30 cellular contexts compared by ENCODE assay signal in the genomic region with DNA sequence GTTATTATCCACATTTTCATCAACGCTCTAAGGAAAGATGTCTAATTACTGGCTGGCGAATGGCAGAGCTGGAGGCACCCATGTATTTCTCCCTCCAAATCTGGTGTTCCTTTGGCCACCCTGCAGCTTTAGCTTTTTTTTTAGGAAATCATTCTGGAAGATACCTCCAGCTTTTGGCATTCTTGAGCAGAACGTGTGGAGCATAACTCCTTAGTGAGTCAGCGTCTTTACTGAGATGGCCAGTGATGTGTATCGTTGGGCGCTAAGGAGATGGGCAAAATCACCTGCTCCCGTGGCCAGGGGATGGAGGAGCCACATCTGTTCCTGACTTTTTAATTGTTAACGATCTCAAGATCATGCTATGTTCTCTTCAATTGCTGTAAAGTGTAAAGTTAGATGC. TPM values are rescaled to one million over a fixed set of nuclear protein-coding genes. Genes with fewer than 3 reads are reported as not detected.
"Had no signal": no experiment of that assay in that cellular context is flagged by ENCODE, and none has a peak within 500 bp of the region (broad histone marks: within the 10 kb centered on the region; RNA-seq: fewer than 3 reads in every experiment).

No MANE protein-coding gene starts in this region.

- H3K27ac Mint-ChIP-seq: activated naive CD4-positive, alpha-beta T cell treated with anti-CD3 and anti-CD28 coated beads, Interleukin-2, amount 10 ng/mL, durations not matched to agents 7 days and 5 days; activated naive CD8-positive, alpha-beta T cell treated with anti-CD3 and anti-CD28 coated beads, Interleukin-2, amount 50 U/mL, for 24 hours; mesothelial cell of epicardium; naive B cell; nephron progenitor cell; progenitor cell of endocrine pancreas; stimulated activated effector memory CD8-positive, alpha-beta T cell treated with anti-CD3 and anti-CD28 coated beads, Interleukin-12 subunit alpha, Interleukin-12 subunit beta, amount 100 ng/mL, for 72 hours had no signal

- H3K27me3 Mint-ChIP-seq: activated naive CD4-positive, alpha-beta T cell treated with anti-CD3 and anti-CD28 coated beads, Interleukin-2, amount 10 ng/mL, durations not matched to agents 7 days and 5 days; activated naive CD8-positive, alpha-beta T cell treated with anti-CD3 and anti-CD28 coated beads, Interleukin-2, amount 50 U/mL, for 24 hours; naive B cell; progenitor cell of endocrine pancreas had no signal

- H3K9me3 ChIP-seq: esophagus muscularis mucosa, neutrophil, ovary, stomach, thyroid gland had no signal

- H3K36me3 Mint-ChIP-seq: mesothelial cell of epicardium had no signal

- FAIRE-seq: islet of Langerhans, TTC549 had no signal

- H3K36me3 ChIP-seq: ovary had no signal

- H3K27ac ChIP-seq: esophagus muscularis mucosa, foreskin keratinocyte, neutrophil, ovary, skin epidermis, stomach, thyroid gland, VCaP had no signal

- H3K9me3 Mint-ChIP-seq: activated naive CD4-positive, alpha-beta T cell treated with anti-CD3 and anti-CD28 coated beads, Interleukin-2, amount 10 ng/mL, durations not matched to agents 7 days and 5 days; activated naive CD8-positive, alpha-beta T cell treated with anti-CD3 and anti-CD28 coated beads, Interleukin-2, amount 50 U/mL, for 24 hours; mesothelial cell of epicardium; naive B cell; nephron progenitor cell; stimulated activated effector memory CD8-positive, alpha-beta T cell treated with anti-CD3 and anti-CD28 coated beads, Interleukin-12 subunit alpha, Interleukin-12 subunit beta, amount 100 ng/mL, for 72 hours had no signal

- ATAC-seq: activated naive CD8-positive, alpha-beta T cell treated with anti-CD3 and anti-CD28 coated beads, Interleukin-2, amount 50 U/mL, for 24 hours; foreskin keratinocyte; left colon; sciatic nerve; stimulated activated effector memory CD8-positive, alpha-beta T cell treated with anti-CD3 and anti-CD28 coated beads, Interleukin-12 subunit alpha, Interleukin-12 subunit beta, amount 100 ng/mL, for 72 hours had no signal

- DNase-seq: activated CD4-positive, alpha-beta T cell treated with anti-CD3 and anti-CD28 coated beads for 4 hours; activated CD4-positive, alpha-beta T cell treated with anti-CD3 and anti-CD28 coated beads, Interleukin-2, amount 50 U/mL, for 48 hours; activated CD8-positive, alpha-beta memory T cell treated with anti-CD3 and anti-CD28 coated beads for 24 hours; activated gamma-delta T cell; activated naive CD4-positive, alpha-beta T cell treated with anti-CD3 and anti-CD28 coated beads, Interleukin-2, amount 10 ng/mL, durations not matched to agents 7 days and 5 days; activated naive CD8-positive, alpha-beta T cell treated with anti-CD3 and anti-CD28 coated beads, Interleukin-2, amount 50 U/mL, for 24 hours; amygdala; caudate nucleus; foreskin keratinocyte; left colon; mammary epithelial cell; naive B cell; nephron progenitor cell; retina; stimulated activated CD4-positive, alpha-beta T cell treated with anti-CD3 and anti-CD28 coated beads, Interleukin-4, amount 100 ng/mL, for 24 hours; thyroid gland had no signal

- H3K27me3 ChIP-seq: esophagus muscularis mucosa, foreskin keratinocyte, neutrophil, ovary, stomach, thyroid gland had no signal

- H3K4me1 Mint-ChIP-seq: naive B cell had no signal

- H3K4me1 ChIP-seq: foreskin keratinocyte, thyroid gland had no signal

- H3K4me3 Mint-ChIP-seq: activated naive CD4-positive, alpha-beta T cell treated with anti-CD3 and anti-CD28 coated beads, Interleukin-2, amount 10 ng/mL, durations not matched to agents 7 days and 5 days; activated naive CD8-positive, alpha-beta T cell treated with anti-CD3 and anti-CD28 coated beads, Interleukin-2, amount 50 U/mL, for 24 hours; mesothelial cell of epicardium; naive B cell; nephron progenitor cell; stimulated activated effector memory CD8-positive, alpha-beta T cell treated with anti-CD3 and anti-CD28 coated beads, Interleukin-12 subunit alpha, Interleukin-12 subunit beta, amount 100 ng/mL, for 72 hours had no signal

- H3K4me3 ChIP-seq: esophagus muscularis mucosa, ovary, skin epidermis, stomach, thyroid gland had no signal

RNA-seq across cellular contexts. Expression of a gene that starts 24.5 kb away (rescaled TPM):
- total RNA-seq: chondrocyte, foreskin keratinocyte, glomerular endothelial cell, mammary epithelial cell, mesothelial cell of epicardium, progenitor cell of endocrine pancreas, thyroid gland had no signal
- polyA plus RNA-seq: foreskin keratinocyte, mammary epithelial cell had no signal
